12 cellular contexts compared by ENCODE assay signal in the genomic region with DNA sequence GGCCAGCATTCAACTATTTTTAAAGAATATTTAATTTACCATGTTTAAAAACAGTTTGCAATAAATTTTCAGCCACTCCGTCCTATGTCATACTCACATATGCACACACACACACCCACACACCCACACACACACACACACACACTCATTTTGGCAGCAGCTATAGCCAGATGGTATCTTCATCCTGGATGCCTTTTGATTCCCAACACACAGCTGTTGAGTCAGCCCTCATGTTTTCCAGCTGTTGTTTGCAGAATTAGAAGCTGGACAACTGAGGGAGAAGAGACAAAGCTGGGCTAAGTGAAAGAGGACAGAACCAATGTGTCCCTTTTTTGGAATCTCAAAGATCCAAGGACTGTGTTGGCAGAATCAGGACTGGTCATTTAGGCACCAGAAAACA.
DNase-seq lines count a peak whose midpoint lies in the region; ATAC-seq and TF ChIP-seq lines count a peak whose summit lies in the region.
"Had no signal": no experiment of that assay in that cellular context is flagged by ENCODE, and none has a peak within 500 bp of the region (broad histone marks: within the 10 kb centered on the region; RNA-seq: fewer than 3 reads in every experiment).

No MANE protein-coding gene starts in this region.

- no peak for TF ChIP-seq CTCF in suprapubic skin (IDR thresholded peaks at IDR 0.05)

- H3K27ac Mint-ChIP-seq in stimulated activated effector memory CD8-positive, alpha-beta T cell treated with anti-CD3 and anti-CD28 coated beads, Interleukin-12 subunit alpha, Interleukin-12 subunit beta, amount 100 ng/mL, for 72 hours, result no peak overlapping the region
- H3K27ac Mint-ChIP-seq: activated naive CD8-positive, alpha-beta T cell treated with anti-CD3 and anti-CD28 coated beads, Interleukin-2, amount 50 U/mL, for 24 hours had no signal

- peaks cover 16% of the 10 kb centered on the region for H3K4me1 ChIP-seq in suprapubic skin

- DNase-seq in NCI-H2171 (lab: John Stamatoyannopoulos, UW) (peak; percentile 73), dedifferentiated amniotic fluid mesenchymal stem cell (ENCODE audit: extremely low spot score) (peak; percentile 66), left kidney (ENCODE audit: low read depth, low spot score) (peak; percentile 61), suprapubic skin (ENCODE audit: low spot score in 2 of 2) (no peak), DMS79 (lab: John Stamatoyannopoulos, UW) (no peak), DMS153 treated with DMSO at 0.1 percent for 48 hours (lab: John Stamatoyannopoulos, UW; ENCODE audit: unreplicated experiment) (no peak)
- no peak for DNase-seq in stimulated activated effector memory CD8-positive, alpha-beta T cell treated with anti-CD3 and anti-CD28 coated beads, Interleukin-12 subunit alpha, Interleukin-12 subunit beta, amount 100 ng/mL, for 72 hours (ENCODE audit: low spot score in 2 of 2)
- no peak for DNase-seq in central memory CD4-positive, alpha-beta T cell
- DNase-seq: activated naive CD8-positive, alpha-beta T cell treated with anti-CD3 and anti-CD28 coated beads, Interleukin-2, amount 50 U/mL, for 24 hours; KBM-7; NCI-H2227 treated with DMSO at 0.1 percent for 48 hours had no signal

- TF ChIP-seq POLR2A in suprapubic skin (IDR thresholded peaks at IDR 0.05), result no peak

- ATAC-seq in stimulated activated effector memory CD8-positive, alpha-beta T cell treated with anti-CD3 and anti-CD28 coated beads, Interleukin-12 subunit alpha, Interleukin-12 subunit beta, amount 100 ng/mL, for 72 hours, result no peak
- ATAC-seq: activated naive CD8-positive, alpha-beta T cell treated with anti-CD3 and anti-CD28 coated beads, Interleukin-2, amount 50 U/mL, for 24 hours; left lobe of liver had no signal

- no peak overlapping the region for H3K4me3 Mint-ChIP-seq in stimulated activated effector memory CD8-positive, alpha-beta T cell treated with anti-CD3 and anti-CD28 coated beads, Interleukin-12 subunit alpha, Interleukin-12 subunit beta, amount 100 ng/mL, for 72 hours
- H3K4me3 Mint-ChIP-seq: activated naive CD8-positive, alpha-beta T cell treated with anti-CD3 and anti-CD28 coated beads, Interleukin-2, amount 50 U/mL, for 24 hours had no signal

- H3K9me3 ChIP-seq in suprapubic skin, result no peaks in the 10 kb centered on the region

- no peaks in the 10 kb centered on the region for H3K9me3 Mint-ChIP-seq in stimulated activated effector memory CD8-positive, alpha-beta T cell treated with anti-CD3 and anti-CD28 coated beads, Interleukin-12 subunit alpha, Interleukin-12 subunit beta, amount 100 ng/mL, for 72 hours
- H3K9me3 Mint-ChIP-seq: activated naive CD8-positive, alpha-beta T cell treated with anti-CD3 and anti-CD28 coated beads, Interleukin-2, amount 50 U/mL, for 24 hours had no signal

- no peaks in the 10 kb centered on the region for H3K36me3 ChIP-seq in suprapubic skin

- H3K27me3 ChIP-seq in suprapubic skin, result no peaks in the 10 kb centered on the region

- no peaks in the 10 kb centered on the region for H3K4me1 Mint-ChIP-seq in stimulated activated effector memory CD8-positive, alpha-beta T cell treated with anti-CD3 and anti-CD28 coated beads, Interleukin-12 subunit alpha, Interleukin-12 subunit beta, amount 100 ng/mL, for 72 hours
- H3K4me1 Mint-ChIP-seq: activated naive CD8-positive, alpha-beta T cell treated with anti-CD3 and anti-CD28 coated beads, Interleukin-2, amount 50 U/mL, for 24 hours had no signal

- WGBS in suprapubic skin, result 14% methylated on average over 1 of the region's 1 CpG

- no peaks in the 10 kb centered on the region for H3K36me3 Mint-ChIP-seq in stimulated activated effector memory CD8-positive, alpha-beta T cell treated with anti-CD3 and anti-CD28 coated beads, Interleukin-12 subunit alpha, Interleukin-12 subunit beta, amount 100 ng/mL, for 72 hours

- TF ChIP-seq EP300 in suprapubic skin (IDR thresholded peaks at IDR 0.05), result no peak

- peak overlapping the region; percentile 59 for H3K27ac ChIP-seq in suprapubic skin

- H3K4me3 ChIP-seq in suprapubic skin, result no peak overlapping the region

Comparison
In these comparisons a context has a peak if more than half of its experiments do, and no peak if none do; other contexts are left out.
1. DNase-seq: peak in NCI-H2171 (single experiment), dedifferentiated amniotic fluid mesenchymal stem cell (single experiment) and left kidney (single experiment); none in suprapubic skin (0 of 2), DMS79 (single experiment), stimulated activated effector memory CD8-positive, alpha-beta T cell treated with anti-CD3 and anti-CD28 coated beads, Interleukin-12 subunit alpha, Interleukin-12 subunit beta, amount 100 ng/mL, for 72 hours (0 of 2), central memory CD4-positive, alpha-beta T cell (single experiment) and DMS153 treated with DMSO at 0.1 percent for 48 hours (single experiment).